Comparison of ENCODE assay signal across 11 cellular contexts in the genomic region with DNA sequence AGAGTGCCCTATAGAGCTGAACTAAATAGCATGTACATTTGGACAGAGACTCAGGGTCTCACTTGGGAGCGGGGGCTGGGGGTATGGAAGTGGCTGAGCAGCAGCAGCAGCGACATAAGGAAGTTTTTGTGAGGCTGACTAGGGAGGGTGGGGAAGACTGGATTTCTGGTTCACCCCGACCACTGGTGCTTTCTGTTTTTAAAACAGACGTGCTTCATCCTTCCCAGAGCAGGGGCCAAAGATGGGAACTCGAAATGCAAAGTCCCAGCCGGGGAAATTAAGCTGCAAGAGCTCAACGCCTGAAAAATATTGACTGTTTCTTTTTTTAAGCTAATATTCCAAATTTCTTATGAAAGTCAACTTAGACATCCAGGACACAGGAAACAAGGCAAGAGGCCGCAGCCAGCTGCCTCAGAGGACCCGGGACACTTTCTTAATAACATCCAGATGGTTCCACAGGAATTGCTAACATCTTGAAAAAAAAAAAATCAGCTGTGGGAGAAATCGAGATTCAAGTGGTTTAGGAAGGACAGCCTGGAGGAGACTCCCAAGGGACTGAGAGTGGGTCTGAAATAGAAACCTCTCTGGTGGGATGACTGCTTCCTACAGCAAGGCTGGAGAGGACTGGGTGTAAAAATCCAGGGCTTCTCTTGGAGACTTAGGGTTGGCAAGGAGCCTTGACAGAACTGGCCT.
DNase-seq lines count a peak whose midpoint lies in the region; ATAC-seq and TF ChIP-seq lines count a peak whose summit lies in the region.
"Had no signal": no experiment of that assay in that cellular context is flagged by ENCODE, and none has a peak within 500 bp of the region (broad histone marks: within the 10 kb centered on the region; RNA-seq: fewer than 3 reads in every experiment).

No MANE protein-coding gene starts in this region.

- no peak for TF ChIP-seq EP300 in gastroesophageal sphincter (IDR thresholded peaks at IDR 0.05)

- H3K9me3 Mint-ChIP-seq in CD8-positive, alpha-beta memory T cell, result no peaks in the 10 kb centered on the region

- POLR2A ChIA-PET in CD8-positive, alpha-beta memory T cell (lab: Charles Lee), result no interaction called here

- H3K4me3 ChIP-seq in AG10803 (ENCODE audit: low read length), result peak overlapping the region; percentile 7
- peak overlapping the region; percentile 36 for H3K4me3 ChIP-seq in SK-N-MC
- H3K4me3 ChIP-seq in gastroesophageal sphincter, result no peak overlapping the region
- H3K4me3 ChIP-seq in psoas muscle, result no peak overlapping the region
- no peak overlapping the region for H3K4me3 ChIP-seq in CD8-positive, alpha-beta memory T cell (ENCODE audit: low read length)
- H3K4me3 ChIP-seq: MG63 had no signal

- no peak overlapping the region for H3K4me3 Mint-ChIP-seq in CD8-positive, alpha-beta memory T cell

- ATAC-seq in gastroesophageal sphincter (peak; percentile 63), psoas muscle (peak in 3 of 4 donors; percentile 57 to 76 (median 66)), GM21447 (IDR thresholded peaks at IDR 0.05; ENCODE audit: unreplicated experiment) (no peak), HG03378 (IDR thresholded peaks at IDR 0.05; ENCODE audit: unreplicated experiment) (no peak)

- H3K36me3 ChIP-seq in SK-N-MC (ENCODE audit: insufficient read depth, low read length) (no peaks in the 10 kb centered on the region), gastroesophageal sphincter (no peaks in the 10 kb centered on the region), psoas muscle (ENCODE audit: insufficient read depth in 1 of 2, low read depth in 1 of 2) (no peaks in the 10 kb centered on the region)
- H3K36me3 ChIP-seq in CD8-positive, alpha-beta memory T cell (ENCODE audit: insufficient read depth, low read length), result no peaks in the 10 kb centered on the region
- H3K36me3 ChIP-seq: MG63 had no signal

- H3K27ac ChIP-seq in SK-N-MC, result peak overlapping the region; percentile 42; the same call in 1 of the 2 replicates
- peak overlapping the region; percentile 2 to 72 (median 44) for H3K27ac ChIP-seq in gastroesophageal sphincter
- peak overlapping the region; percentile 58 for H3K27ac ChIP-seq in psoas muscle
- H3K27ac ChIP-seq in CD8-positive, alpha-beta memory T cell (ENCODE audit: low read depth, low read length), result no peak overlapping the region
- H3K27ac ChIP-seq: C4-2B had no signal

- no peaks in the 10 kb centered on the region for H3K36me3 Mint-ChIP-seq in CD8-positive, alpha-beta memory T cell

- TF ChIP-seq POLR2A in gastroesophageal sphincter (IDR thresholded peaks at IDR 0.05), result no peak

- DNase-seq in AG10803 (ENCODE audit: low read depth) (peak; percentile 95), SK-N-MC (ENCODE audit: low read depth, low spot score) (peak; percentile 63), psoas muscle (peak; percentile 60 to 78)
- DNase-seq in CD8-positive, alpha-beta memory T cell, result no peak
- DNase-seq in effector CD4-positive, alpha-beta T cell, result no peak
- DNase-seq: erythroblast, MG63 had no signal

- H3K9ac ChIP-seq in SK-N-MC (ENCODE audit: insufficient read length), result no peak overlapping the region

- H3K27me3 Mint-ChIP-seq in CD8-positive, alpha-beta memory T cell, result peaks cover 2 to 36% of the 10 kb centered on the region in 2 donors

- no peaks in the 10 kb centered on the region for H3K27me3 ChIP-seq in gastroesophageal sphincter
- no peaks in the 10 kb centered on the region for H3K27me3 ChIP-seq in psoas muscle (ENCODE audit: insufficient read depth in 3 of 3, low read length in 2 of 3)
- no peaks in the 10 kb centered on the region for H3K27me3 ChIP-seq in CD8-positive, alpha-beta memory T cell (ENCODE audit: insufficient read depth, low read length, poor library complexity, severe bottlenecking)
- H3K27me3 ChIP-seq: MG63 had no signal

- 49 to 58% methylated on average over 9 to 10 of the region's 10 CpGs for WGBS in gastroesophageal sphincter (ENCODE audit: low coverage in 1 of 2), 2 donors
- 39 to 50% (median 43%) methylated on average over 10 of the region's 10 CpGs for WGBS in psoas muscle, 3 donors

- H3K4me1 Mint-ChIP-seq in CD8-positive, alpha-beta memory T cell, result no peaks in the 10 kb centered on the region

- intact Hi-C loops in psoas muscle (cut with DNase I), result loop anchor here in 1 of 2 donors (5.0 kb wide), 2 partner anchors 44 to 109 kb away; no protein-coding TSS in a partner anchor

- H3K27ac Mint-ChIP-seq in CD8-positive, alpha-beta memory T cell, result peak overlapping the region in 1 of 8 donors; percentile 79

- CTCF ChIA-PET in CD8-positive, alpha-beta memory T cell (lab: Charles Lee), result no interaction called here

- peaks cover 3 to 48% (median 15%) of the 10 kb centered on the region in 3 donors for H3K4me1 ChIP-seq in gastroesophageal sphincter
- H3K4me1 ChIP-seq in psoas muscle, result no peaks in the 10 kb centered on the region
- no peaks in the 10 kb centered on the region for H3K4me1 ChIP-seq in CD8-positive, alpha-beta memory T cell (ENCODE audit: insufficient read depth, low read length)

- H3K9me3 ChIP-seq in SK-N-MC (ENCODE audit: low read depth, low read length), result no peaks in the 10 kb centered on the region
- H3K9me3 ChIP-seq in gastroesophageal sphincter, result no peaks in the 10 kb centered on the region
- no peaks in the 10 kb centered on the region for H3K9me3 ChIP-seq in psoas muscle
- no peaks in the 10 kb centered on the region for H3K9me3 ChIP-seq in CD8-positive, alpha-beta memory T cell (ENCODE audit: low read length)
- H3K9me3 ChIP-seq: MG63 had no signal

- TF ChIP-seq CTCF in AG10803 (conservative IDR thresholded peaks at IDR 0.05; ENCODE audit: low read length), result no peak
- TF ChIP-seq CTCF in gastroesophageal sphincter (IDR thresholded peaks at IDR 0.05), result no peak
- TF ChIP-seq CTCF in psoas muscle (IDR thresholded peaks at IDR 0.05), result no peak

Comparison
In these comparisons a context has a peak if more than half of its experiments do, and no peak if none do; other contexts are left out.
1. DNase-seq: peak in AG10803 (single experiment), SK-N-MC (single experiment) and psoas muscle (2 of 2); none in CD8-positive, alpha-beta memory T cell (0 of 5) and effector CD4-positive, alpha-beta T cell (single experiment).
2. H3K4me3 ChIP-seq: peak in AG10803 (single experiment) and SK-N-MC (single experiment); none in gastroesophageal sphincter (0 of 2), psoas muscle (single experiment) and CD8-positive, alpha-beta memory T cell (single experiment).
3. ATAC-seq: peak in gastroesophageal sphincter (single experiment) and psoas muscle (3 of 4); none in GM21447 (single experiment) and HG03378 (single experiment).